Comparison of ENCODE assay signal across 1 cellular context in genomic region chr2:170162261-170162612, GRCh38.
A peak's percentile ranks its signal among the peaks of the same experiment; 100 is the strongest.
TF ChIP-seq lines count a peak whose summit lies in the region.

No MANE protein-coding gene starts in this region.

TF ChIP-seq in K562, 482 proteins besides CTCF, POLR2A, EP300 and RAD21 (continued from another document):
- TF ChIP-seq FOXM1 (IDR thresholded peaks at IDR 0.05; ENCODE audit: low read depth) (0 out of 2 replicates have a peak, but pooled peaks have one; percentile 3), FOXM1 (CRISPR knock-in tag; IDR thresholded peaks at IDR 0.05; ENCODE audit: low read depth) (no peak), CEBPG (CRISPR knock-in tag; IDR thresholded peaks at IDR 0.05) (no peak), CEBPG (tag; conservative IDR thresholded peaks at IDR 0.05 in 1 of 2, IDR thresholded peaks at IDR 0.05 in 1 of 2) (0 out of 4 replicates have a peak, but pooled peaks of 1 of the 2 experiments have one; percentile 29), NR1H2 (CRISPR knock-in tag; IDR thresholded peaks at IDR 0.05) (no peak)
TF ChIP-seq in K562: peak in this region for 3.
